21 cellular contexts compared by ENCODE assay signal in the genomic region with DNA sequence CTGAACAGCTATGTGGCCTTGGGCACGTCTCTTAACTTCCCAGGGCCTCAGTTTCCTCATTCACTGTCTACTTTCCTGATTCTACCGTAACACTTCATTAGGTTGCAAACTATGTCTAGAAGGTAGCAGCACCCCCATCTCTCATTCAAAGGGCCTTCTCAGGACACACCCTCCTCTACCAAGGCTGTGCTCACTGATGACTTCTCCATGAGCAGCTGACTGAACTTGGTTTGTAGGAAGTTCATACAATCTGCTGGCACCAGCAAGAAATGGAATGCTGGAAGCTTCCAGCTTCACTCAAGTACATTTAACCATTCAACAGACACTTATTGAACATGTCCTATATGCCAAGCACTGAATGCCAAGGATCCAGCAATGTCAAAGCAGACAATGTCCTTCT.
A peak's percentile ranks its signal among the peaks of the same experiment; 100 is the strongest.
DNase-seq lines count a peak whose midpoint lies in the region; ATAC-seq, FAIRE-seq and TF ChIP-seq lines count a peak whose summit lies in the region.
"Had no signal": no experiment of that assay in that cellular context is flagged by ENCODE, and none has a peak within 500 bp of the region (broad histone marks: within the 10 kb centered on the region; RNA-seq: fewer than 3 reads in every experiment).

No MANE protein-coding gene starts in this region.

- H4K20me1 ChIP-seq in K562 (replicated peaks; ENCODE audit: control insufficient read depth, insufficient read depth, low read length), result no peaks in the 10 kb centered on the region

- peaks cover 3 to 30% of the 10 kb centered on the region in 2 experiments; a peak in 4 of 5 replicates for H3K4me1 ChIP-seq in K562 (replicated peaks in 1 of 2; ENCODE audit: control insufficient read depth in 2 of 2, insufficient read depth in 2 of 2, low read length in 2 of 2)
- H3K4me1 ChIP-seq in mesodermal cell (ENCODE audit: control insufficient read depth, insufficient read depth, low read length, poor library complexity, severe bottlenecking), result peaks cover 37% of the 10 kb centered on the region
- H3K4me1 ChIP-seq: esophagus squamous epithelium, right atrium auricular region had no signal

- no peak for TF ChIP-seq RAD21 in K562 (CRISPR knock-in tag; conservative IDR thresholded peaks at IDR 0.05 in 1 of 2, IDR thresholded peaks at IDR 0.05 in 1 of 2)

- POLR2A ChIA-PET in K562 (lab: Yijun Ruan, JAX), result no interaction called here

- peaks cover 2% of the 10 kb centered on the region; the same call in 1 of the 2 replicates for H3K9me3 ChIP-seq in K562 (replicated peaks; ENCODE audit: control insufficient read depth, insufficient read depth, low read depth, low read length)
- peaks cover 11% of the 10 kb centered on the region for H3K9me3 ChIP-seq in mesodermal cell (ENCODE audit: control insufficient read depth, low read length)

- 9% methylated on average over 2 of the region's 2 CpGs for WGBS in K562 (ENCODE audit: insufficient coverage, low coverage, missing lambda C conversion rate)
- 97% methylated on average over 2 of the region's 2 CpGs; no CpG with 5 or more reads in 1 of the 2 experiments for WGBS in mesodermal cell (ENCODE audit: insufficient coverage in 2 of 2), 2 experiments

- peaks cover 3% of the 10 kb centered on the region for H3K9me1 ChIP-seq in K562 (ENCODE audit: control insufficient read depth, insufficient read depth, low read length)

- H3K27ac ChIP-seq in K562 (ENCODE audit: extremely low read depth, low read depth, low read length), result peak overlapping the region; percentile 79
- H3K27ac ChIP-seq in mesodermal cell (ENCODE audit: low read depth, low read length, severe bottlenecking), result peak overlapping the region; percentile 78
- H3K27ac ChIP-seq: esophagus squamous epithelium, right atrium auricular region had no signal

- no peak overlapping the region for H3K4me3 ChIP-seq in AG10803 (ENCODE audit: low read length)
- no peak overlapping the region for H3K4me3 ChIP-seq in K562
- H3K4me3 ChIP-seq in mesodermal cell (ENCODE audit: extremely low read depth, insufficient read depth, low read length, poor library complexity, severe bottlenecking), result no peak overlapping the region
- H3K4me3 ChIP-seq: esophagus squamous epithelium, right atrium auricular region had no signal

- H2AFZ ChIP-seq in K562 (ENCODE audit: low read depth, low read length), result peak overlapping the region; percentile 45

- BruUV-seq in K562 (replicated peaks; lab: Mats Ljungman, UMichigan), result no TSS peak

- TF ChIP-seq EP300 in K562 (IDR thresholded peaks at IDR 0.05; ENCODE audit: low read length), result no peak

- peak overlapping the region in 1 of 2 experiments; percentile 16; a peak in 1 of 4 replicates for H3K9ac ChIP-seq in K562 (ENCODE audit: insufficient read depth in 1 of 2, low read depth in 2 of 2, low read length in 2 of 2)

- no peaks in the 10 kb centered on the region for H3K27me3 ChIP-seq in K562 (ENCODE audit: control insufficient read depth in 2 of 2, insufficient read depth in 2 of 2, low read length in 2 of 2)
- H3K27me3 ChIP-seq: esophagus squamous epithelium, right atrium auricular region had no signal

- peak overlapping the region; percentile 64 for H3K4me2 ChIP-seq in K562 (ENCODE audit: insufficient read depth, low read length)

- H3K79me2 ChIP-seq in K562 (ENCODE audit: control insufficient read depth, insufficient read depth, low read length), result no peaks in the 10 kb centered on the region

- DNase-seq in AG10803 (ENCODE audit: low read depth) (peak; percentile 12), K562 (ENCODE audit: extremely low read depth in 1 of 4, low spot score in 3 of 4) (peak; percentile 12 to 41 (median 18)), NCI-H510A (lab: John Stamatoyannopoulos, UW) (no peak), SKM-1 (lab: John Stamatoyannopoulos, UW; ENCODE audit: unreplicated experiment) (no peak)
- DNase-seq: activated CD8-positive, alpha-beta memory T cell treated with anti-CD3 and anti-CD28 coated beads for 24 hours; activated naive CD8-positive, alpha-beta T cell treated with anti-CD3 and anti-CD28 coated beads for 36 hours; caudate nucleus; effector CD4-positive, alpha-beta T cell; esophagus squamous epithelium; GF-D8; NCI-H146; RPMI8226; stimulated activated naive CD8-positive, alpha-beta T cell treated with anti-CD3 and anti-CD28 coated beads, Interleukin-15, Interleukin-2, amounts not matched to agents 100 U/mL and 50 U/mL, for 24 hours; T-cell had no signal

- no peak for TF ChIP-seq CTCF in AG10803 (conservative IDR thresholded peaks at IDR 0.05; ENCODE audit: low read length)
- no peak for TF ChIP-seq CTCF in K562 (IDR thresholded peaks at IDR 0.05 in 2 of 3, conservative IDR thresholded peaks at IDR 0.05 in 1 of 3; ENCODE audit: insufficient read depth in 2 of 3, low read depth in 1 of 3, low read length in 3 of 3)

- H3K36me3 ChIP-seq in K562 (ENCODE audit: control insufficient read depth, insufficient read depth, low read length) (no peaks in the 10 kb centered on the region), mesodermal cell (ENCODE audit: control insufficient read depth, insufficient read depth, low read length) (no peaks in the 10 kb centered on the region)
- H3K36me3 ChIP-seq: esophagus squamous epithelium, right atrium auricular region had no signal

- in situ Hi-C loops in K562 (cut with MboI), result no loop called here

- intact Hi-C loops in K562 (cut with micrococcal nuclease), result no loop called here

- FAIRE-seq in K562 (lab: Jason Lieb, UNC), result peak; percentile 71
- FAIRE-seq: H1 had no signal

- ATAC-seq in HG02870 (IDR thresholded peaks at IDR 0.05; ENCODE audit: unreplicated experiment) (peak; percentile 19), K562 (peak; percentile 41), GM21619 (IDR thresholded peaks at IDR 0.05; ENCODE audit: unreplicated experiment) (no peak), GM21447 (IDR thresholded peaks at IDR 0.05; ENCODE audit: unreplicated experiment) (no peak)
- ATAC-seq: T-cell, WTC11 had no signal

- TF ChIP-seq POLR2A in K562 (conservative IDR thresholded peaks at IDR 0.05), result no peak

- CTCF ChIA-PET in K562 (lab: Yijun Ruan, JAX; ENCODE audit: low intra/inter-chr PET ratio), result no interaction called here

TF ChIP-seq in K562, 482 proteins besides CTCF, POLR2A, EP300 and RAD21:
- no peak for TF ChIP-seq ZNF707 (CRISPR knock-in tag; conservative IDR thresholded peaks at IDR 0.05)
- TF ChIP-seq CEBPG (CRISPR knock-in tag; IDR thresholded peaks at IDR 0.05), result no peak
- 0 out of 4 replicates have a peak, but pooled peaks of 1 of the 2 experiments have one; percentile 3 for TF ChIP-seq CEBPG (tag; conservative IDR thresholded peaks at IDR 0.05 in 1 of 2, IDR thresholded peaks at IDR 0.05 in 1 of 2)

Comparison
In these comparisons a context has a peak if more than half of its experiments do, and no peak if none do; other contexts are left out.
1. DNase-seq: peak in AG10803 (single experiment) and K562 (4 of 4); none in NCI-H510A (single experiment) and SKM-1 (single experiment).
2. ATAC-seq: peak in HG02870 (single experiment) and K562 (single experiment); none in GM21619 (single experiment) and GM21447 (single experiment).